In genomic region chr4:128658214-128658621, GRCh38 we compare ENCODE assay signal across 1 cellular context.
TF ChIP-seq lines count a peak whose summit lies in the region.

No MANE protein-coding gene starts in this region.

TF ChIP-seq in GM12878, 131 proteins besides CTCF, POLR2A, EP300 and RAD21 (continued from another document):
- TF ChIP-seq ZNF687 (IDR thresholded peaks at IDR 0.05) (peak; percentile 26; the same call in 1 of the 2 replicates), BRCA1 (IDR thresholded peaks at IDR 0.05; ENCODE audit: low read depth, low read length) (no peak), USF1 (IDR thresholded peaks at IDR 0.05; ENCODE audit: borderline replicate concordance, extremely low read length, insufficient read depth, low read depth, low read length) (peak; percentile 19), IKZF1 (conservative IDR thresholded peaks at IDR 0.05) (peak; percentile 37; the same call in 1 of the 2 replicates), MLLT1 (IDR thresholded peaks at IDR 0.05) (peak; percentile 60; the same call in 1 of the 2 replicates)
